15 cellular contexts compared by ENCODE assay signal in genomic region chr15:71634820-71635219, GRCh38.
DNase-seq lines count a peak whose midpoint lies in the region; FAIRE-seq and TF ChIP-seq lines count a peak whose summit lies in the region.
"Had no signal": no experiment of that assay in that cellular context is flagged by ENCODE, and none has a peak within 500 bp of the region (broad histone marks: within the 10 kb centered on the region; RNA-seq: fewer than 3 reads in every experiment).

No MANE protein-coding gene starts in this region.

- no peak for TF ChIP-seq CTCF in glutamatergic neuron (IDR thresholded peaks at IDR 0.05; ENCODE audit: partially characterized antibody, unreplicated experiment)
- TF ChIP-seq CTCF in testis (IDR thresholded peaks at IDR 0.05) = no peak
- no peak for TF ChIP-seq CTCF in RWPE1 (conservative IDR thresholded peaks at IDR 0.05; ENCODE audit: low read depth)

- CTCF ChIA-PET in RWPE1 (lab: Yijun Ruan, JAX) = interaction anchor here (0.5 kb wide), 1 partner anchor 187 kb away, joined by 7 read pairs; no protein-coding TSS in a partner anchor

- POLR2A ChIA-PET in RWPE1 (lab: Yijun Ruan, JAX; ENCODE audit: low non-redundant PET) = no interaction called here

- H3K27me3 Mint-ChIP-seq in glutamatergic neuron (ENCODE audit: unreplicated experiment) = peaks cover 1% of the 10 kb centered on the region

- no peaks in the 10 kb centered on the region for H3K36me3 ChIP-seq in testis (ENCODE audit: low read depth, missing control alignments)
- H3K36me3 ChIP-seq: BE2C had no signal

- H3K9me3 Mint-ChIP-seq in glutamatergic neuron (ENCODE audit: unreplicated experiment) = peaks cover 3% of the 10 kb centered on the region
- H3K9me3 Mint-ChIP-seq: T-helper 1 cell treated with Interleukin-12 subunit alpha and Interleukin-12 subunit beta and Interleukin-4 antibody, amounts not matched to agents 30 μg/mL and 1 μg/mL, for 36 hours had no signal

- TF ChIP-seq POLR2A in testis (IDR thresholded peaks at IDR 0.05) = no peak

- 62 to 68% methylated on average over 5 of the region's 5 CpGs for WGBS in testis, 2 donors

- H3K27ac Mint-ChIP-seq in glutamatergic neuron (ENCODE audit: unreplicated experiment) = peak overlapping the region; percentile 88
- H3K27ac Mint-ChIP-seq: T-helper 1 cell treated with Interleukin-12 subunit alpha and Interleukin-12 subunit beta and Interleukin-4 antibody, amounts not matched to agents 30 μg/mL and 1 μg/mL, for 36 hours had no signal

- H3K36me3 Mint-ChIP-seq in glutamatergic neuron (ENCODE audit: unreplicated experiment) = no peaks in the 10 kb centered on the region

- no peaks in the 10 kb centered on the region for H3K4me1 ChIP-seq in testis
- H3K4me1 ChIP-seq: BE2C, parathyroid adenoma had no signal

- peak overlapping the region; percentile 14 for H3K4me3 Mint-ChIP-seq in glutamatergic neuron (ENCODE audit: unreplicated experiment)
- H3K4me3 Mint-ChIP-seq: T-helper 1 cell treated with Interleukin-12 subunit alpha and Interleukin-12 subunit beta and Interleukin-4 antibody, amounts not matched to agents 30 μg/mL and 1 μg/mL, for 36 hours had no signal

- H3K27ac ChIP-seq in testis = no peak overlapping the region
- no peak overlapping the region for H3K27ac ChIP-seq in RWPE1
- H3K27ac ChIP-seq: HL-60, parathyroid adenoma had no signal

- H3K27me3 ChIP-seq in testis = no peaks in the 10 kb centered on the region
- H3K27me3 ChIP-seq: BE2C had no signal

- DNase-seq in COLO668 (lab: John Stamatoyannopoulos, UW; ENCODE audit: unreplicated experiment) = peak; percentile 79
- DNase-seq in NCI-H1417 (lab: John Stamatoyannopoulos, UW) = peak; percentile 78 to 99 (median 90)
- peak; percentile 91 for DNase-seq in RPMI7951 (ENCODE audit: low read depth)
- DNase-seq in glutamatergic neuron = no peak
- DNase-seq in GM19239 (ENCODE audit: insufficient read length, low spot score) = no peak
- no peak for DNase-seq in DMS114 treated with DMSO at 0.1 percent for 48 hours (lab: John Stamatoyannopoulos, UW; ENCODE audit: unreplicated experiment)
- no peak for DNase-seq in testis
- no peak for DNase-seq in RWPE1 (ENCODE audit: low spot score)
- DNase-seq: BE2C, erythroblast, kidney glomerular epithelial cell, NCI-H2171 treated with DMSO at 0.1 percent for 48 hours had no signal

- H3K9me3 ChIP-seq in testis = no peaks in the 10 kb centered on the region
- H3K9me3 ChIP-seq: BE2C had no signal

- no peak for FAIRE-seq in GM19239 (lab: Jason Lieb, UNC)

- no peak overlapping the region for H3K4me3 ChIP-seq in testis

- intact Hi-C loops in testis (cut with DNase I; ENCODE audit: low total_unique reads) = no loop called here

- peaks cover 18% of the 10 kb centered on the region for H3K4me1 Mint-ChIP-seq in glutamatergic neuron (ENCODE audit: low read depth, unreplicated experiment)

Comparison
In these comparisons a context has a peak if more than half of its experiments do, and no peak if none do; other contexts are left out.
1. DNase-seq: peak in COLO668 (single experiment), NCI-H1417 (3 of 3) and RPMI7951 (single experiment); none in glutamatergic neuron (single experiment), GM19239 (single experiment), DMS114 treated with DMSO at 0.1 percent for 48 hours (single experiment), testis (single experiment) and RWPE1 (single experiment).